Comparison of ENCODE assay signal across 10 cellular contexts in the genomic region with DNA sequence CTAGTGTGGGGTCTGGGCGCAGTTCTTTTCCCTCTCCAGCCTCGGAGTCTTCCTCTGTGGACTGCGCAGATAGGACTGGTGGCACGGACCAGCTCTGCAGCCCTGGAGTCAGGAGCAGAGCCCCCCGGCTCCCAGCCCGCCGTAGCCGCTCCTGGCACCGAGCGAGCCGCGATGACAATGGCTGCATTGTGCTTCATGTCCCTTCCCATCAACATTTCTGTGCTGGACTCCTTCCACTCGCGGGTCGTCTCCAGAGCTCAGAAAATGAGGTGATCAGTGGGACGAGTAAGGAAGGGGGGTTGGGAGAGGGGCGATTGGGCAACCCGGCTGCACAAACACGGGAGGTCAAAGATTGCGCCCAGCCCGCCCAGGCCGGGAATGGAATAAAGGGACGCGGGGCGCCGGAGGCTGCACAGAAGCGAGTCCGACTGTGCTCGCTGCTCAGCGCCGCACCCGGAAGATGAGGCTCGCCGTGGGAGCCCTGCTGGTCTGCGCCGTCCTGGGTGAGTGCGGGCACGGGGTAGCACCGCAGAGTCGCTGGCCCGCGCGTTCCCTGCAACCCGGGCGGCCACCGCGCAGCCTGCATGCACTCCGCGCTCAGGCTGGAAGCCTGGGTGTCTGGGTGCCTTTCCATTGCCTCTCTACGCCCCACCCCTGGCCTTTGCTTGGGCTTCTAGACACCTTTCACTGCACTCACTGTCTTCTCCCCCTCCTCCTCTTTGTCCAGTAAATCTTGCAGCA. TPM values are rescaled to one million over a fixed set of nuclear protein-coding genes. Genes with fewer than 3 reads are reported as not detected.
A peak's percentile ranks its signal among the peaks of the same experiment; 100 is the strongest.
DNase-seq lines count a peak whose midpoint lies in the region; ATAC-seq and TF ChIP-seq lines count a peak whose summit lies in the region.
"Had no signal": no experiment of that assay in that cellular context is flagged by ENCODE, and none has a peak within 500 bp of the region (broad histone marks: within the 10 kb centered on the region; RNA-seq: fewer than 3 reads in every experiment).

A gene (plus strand): TSS at position 413 of the 741 bp plus-strand sequence. CDS start 48 bp downstream, at position 461.

- TF ChIP-seq CTCF in IMR-90 (conservative IDR thresholded peaks at IDR 0.05; ENCODE audit: low read depth, low read length), result no peak
- TF ChIP-seq CTCF in hepatocyte (IDR thresholded peaks at IDR 0.05; ENCODE audit: poor library complexity), result no peak
- TF ChIP-seq CTCF in prostate gland (IDR thresholded peaks at IDR 0.05), result no peak

- POLR2A ChIA-PET in IMR-90 (lab: Charles Lee; ENCODE audit: unreplicated experiment), result no interaction called here

- TF ChIP-seq RAD21 in IMR-90 (IDR thresholded peaks at IDR 0.05; ENCODE audit: low read length), result no peak

- H2BK15ac ChIP-seq in IMR-90 (ENCODE audit: low read depth, low read length), result no peak within 1 kb of the TSS
- no peak within 1 kb of the TSS for H2BK15ac ChIP-seq in mesenchymal stem cell (ENCODE audit: low read depth, poor library complexity, severe bottlenecking)

- H2BK5ac ChIP-seq in IMR-90 (ENCODE audit: low read depth, low read length, poor library complexity, severe bottlenecking) (no peak within 1 kb of the TSS), mesenchymal stem cell (ENCODE audit: low read depth, low read length, poor library complexity, severe bottlenecking) (no peak within 1 kb of the TSS)

- CTCF ChIA-PET in IMR-90 (lab: Yijun Ruan, JAX), result no interaction called here

- intact Hi-C loops in IMR-90 (cut with micrococcal nuclease), result no loop called here
- intact Hi-C loops in prostate gland (cut with DNase I), result no loop called here

- H3K4me2 ChIP-seq in IMR-90 (ENCODE audit: low read depth, low read length) (no peak within 1 kb of the TSS; the same call in 1 of the 2 replicates), hepatocyte (no peak within 1 kb of the TSS), mesenchymal stem cell (ENCODE audit: low read length, poor library complexity, severe bottlenecking) (no peak within 1 kb of the TSS)

- no peaks in the 10 kb centered on the region for H3K4me1 ChIP-seq in IMR-90 (ENCODE audit: control insufficient read depth, insufficient read depth, low read length)
- peaks cover 8% of the 10 kb centered on the region for H3K4me1 ChIP-seq in hepatocyte (ENCODE audit: insufficient read depth)
- H3K4me1 ChIP-seq in prostate gland (replicated peaks), result no peaks in the 10 kb centered on the region
- no peaks in the 10 kb centered on the region for H3K4me1 ChIP-seq in mesenchymal stem cell (ENCODE audit: control insufficient read depth, insufficient read depth, low read depth, low read length)

- no peaks in the 10 kb centered on the region for H3K9me2 ChIP-seq in hepatocyte (replicated peaks; ENCODE audit: insufficient read depth)

- 4% methylated on average over 24 of the region's 50 CpGs; no CpG with 5 or more reads in 1 of the 2 experiments for WGBS in IMR-90 (ENCODE audit: extremely low coverage in 2 of 2, insufficient read length in 1 of 2), 2 experiments
- WGBS in hepatocyte (ENCODE audit: low lambda C conversion rate, missing lambda C conversion rate), result 97% methylated on average over 46 of the region's 50 CpGs
- 8% methylated on average over 36 of the region's 50 CpGs for WGBS in prostate gland
- 94% methylated on average over 40 of the region's 50 CpGs for WGBS in mesenchymal stem cell

- TF ChIP-seq POLR2A in IMR-90 (IDR thresholded peaks at IDR 0.05; ENCODE audit: low read depth, low read length), result no peak
- TF ChIP-seq POLR2A in prostate gland (IDR thresholded peaks at IDR 0.05), result no peak

- H3K9me3 ChIP-seq in IMR-90 (ENCODE audit: control insufficient read depth, insufficient read depth, low read length) (no peaks in the 10 kb centered on the region), hepatocyte (ENCODE audit: low read depth) (no peaks in the 10 kb centered on the region), prostate gland (no peaks in the 10 kb centered on the region), mesenchymal stem cell (ENCODE audit: control insufficient read depth, low read length) (no peaks in the 10 kb centered on the region)
- H3K9me3 ChIP-seq: stomach had no signal

- H4K8ac ChIP-seq in IMR-90 (ENCODE audit: low read depth in 2 of 2, low read length in 2 of 2) (no peak within 1 kb of the TSS), mesenchymal stem cell (ENCODE audit: low read length) (no peak within 1 kb of the TSS)

- in situ Hi-C loops in IMR-90 (cut with MboI; ENCODE audit: low sequenced_read_pairs), result no loop called here

- H3K23ac ChIP-seq in IMR-90 (ENCODE audit: low read depth, low read length), result no peak within 1 kb of the TSS
- H3K23ac ChIP-seq in mesenchymal stem cell (ENCODE audit: low read length in 2 of 2), result no peak within 1 kb of the TSS

- H3K27me3 ChIP-seq in IMR-90 (ENCODE audit: control insufficient read depth, insufficient read depth, low read length) (peaks cover 45% of the 10 kb centered on the region), hepatocyte (no peaks in the 10 kb centered on the region), prostate gland (replicated peaks; ENCODE audit: insufficient read depth) (no peaks in the 10 kb centered on the region), mesenchymal stem cell (ENCODE audit: control insufficient read depth in 1 of 2, insufficient read depth in 1 of 2, low read length in 2 of 2) (peaks cover 5 to 73% of the 10 kb centered on the region in 2 experiments)

- H2BK20ac ChIP-seq in IMR-90 (ENCODE audit: low read depth, low read length), result no peak within 1 kb of the TSS

- H3K36me3 ChIP-seq in IMR-90 (ENCODE audit: control insufficient read depth, insufficient read depth, low read length) (no peaks in the 10 kb centered on the region), hepatocyte (replicated peaks; ENCODE audit: insufficient read depth, low read depth) (no peaks in the 10 kb centered on the region), prostate gland (no peaks in the 10 kb centered on the region), mesenchymal stem cell (ENCODE audit: control insufficient read depth in 1 of 2, insufficient read depth in 2 of 2, low read depth in 1 of 2, low read length in 2 of 2) (no peaks in the 10 kb centered on the region)
- H3K36me3 ChIP-seq: stomach had no signal

- H3K9ac ChIP-seq in IMR-90 (ENCODE audit: low read depth, low read length) (no peak within 1 kb of the TSS), mesenchymal stem cell (ENCODE audit: low read length) (no peak within 1 kb of the TSS)

- H3K14ac ChIP-seq in IMR-90 (replicated peaks; ENCODE audit: low read depth, low read length), result no peak within 1 kb of the TSS
- H3K14ac ChIP-seq in mesenchymal stem cell (ENCODE audit: low read length in 2 of 2), result no peak within 1 kb of the TSS

- no peaks in the 10 kb centered on the region for H4K20me1 ChIP-seq in IMR-90 (ENCODE audit: insufficient read depth, low read length)
- no peaks in the 10 kb centered on the region for H4K20me1 ChIP-seq in hepatocyte (ENCODE audit: insufficient read depth, poor library complexity, severe bottlenecking)

- no peaks in the 10 kb centered on the region for H3K79me1 ChIP-seq in IMR-90 (ENCODE audit: low read depth in 1 of 2, low read length in 2 of 2)
- no peaks in the 10 kb centered on the region for H3K79me1 ChIP-seq in mesenchymal stem cell (replicated peaks; ENCODE audit: low read length, poor library complexity, severe bottlenecking)

- no peak within 1 kb of the TSS for H4K5ac ChIP-seq in IMR-90 (ENCODE audit: low read depth, low read length)

- H3K9me1 ChIP-seq in IMR-90 (ENCODE audit: insufficient read depth, low read length), result no peaks in the 10 kb centered on the region

- H3K4me3 ChIP-seq in IMR-90 (ENCODE audit: insufficient read depth, low read depth, low read length) (no peak within 1 kb of the TSS), hepatocyte (no peak within 1 kb of the TSS), prostate gland (peak within 1 kb of the TSS; percentile 10 to 13), mesenchymal stem cell (ENCODE audit: insufficient read depth in 1 of 2, low read depth in 1 of 2, low read length in 2 of 2) (peak within 1 kb of the TSS in 1 of 2 experiments; percentile 29)

- H2BK120ac ChIP-seq in IMR-90 (ENCODE audit: low read depth, low read length) (no peak within 1 kb of the TSS), mesenchymal stem cell (ENCODE audit: low read depth, low read length) (no peak within 1 kb of the TSS)

- H3K79me2 ChIP-seq in hepatocyte, result no peaks in the 10 kb centered on the region

- no peak within 1 kb of the TSS for H2AK9ac ChIP-seq in IMR-90 (replicated peaks; ENCODE audit: low read depth, low read length, poor library complexity)

- dilution Hi-C loops in IMR-90 (cut with HindIII; ENCODE audit: low sequenced_read_pairs, unreplicated experiment), result no loop called here

- H4K91ac ChIP-seq in IMR-90 (ENCODE audit: insufficient read depth, low read depth, low read length) (no peak within 1 kb of the TSS), mesenchymal stem cell (ENCODE audit: low read length) (no peak within 1 kb of the TSS)

- ATAC-seq in IMR-90 (ENCODE audit: low read depth) (no peak), GM18861 (IDR thresholded peaks at IDR 0.05; ENCODE audit: unreplicated experiment) (no peak), HG03039 (IDR thresholded peaks at IDR 0.05; ENCODE audit: unreplicated experiment) (no peak)

- H2AFZ ChIP-seq in IMR-90 (replicated peaks; ENCODE audit: low read length, poor library complexity), result peak within 1 kb of the TSS; percentile 39
- H2AFZ ChIP-seq in hepatocyte, result no peak within 1 kb of the TSS
- H2AFZ ChIP-seq in mesenchymal stem cell (ENCODE audit: low read depth, low read length), result no peak within 1 kb of the TSS

- no peak for DNase-seq in IMR-90
- peak; percentile 45 for DNase-seq in astrocyte of the hippocampus (ENCODE audit: low read depth, low spot score)
- DNase-seq in hepatocyte (ENCODE audit: low spot score), result no peak
- no peak for DNase-seq in prostate gland (ENCODE audit: low spot score)
- DNase-seq in SW 1271 (lab: John Stamatoyannopoulos, UW), result no peak
- DNase-seq in mesenchymal stem cell, result no peak
- DNase-seq: stomach had no signal

- H3K18ac ChIP-seq in IMR-90 (ENCODE audit: low read depth, low read length) (no peak within 1 kb of the TSS), mesenchymal stem cell (ENCODE audit: low read depth in 1 of 2, low read length in 2 of 2) (no peak within 1 kb of the TSS)

- H3K27ac ChIP-seq in IMR-90 (ENCODE audit: insufficient read depth, low read length) (no peak within 1 kb of the TSS), hepatocyte (no peak within 1 kb of the TSS), prostate gland (no peak within 1 kb of the TSS), mesenchymal stem cell (ENCODE audit: low read length, poor library complexity, severe bottlenecking) (no peak within 1 kb of the TSS)
- H3K27ac ChIP-seq: stomach had no signal

- H2AK5ac ChIP-seq in IMR-90 (ENCODE audit: low read depth, low read length) (no peak within 1 kb of the TSS), mesenchymal stem cell (ENCODE audit: low read length, severe bottlenecking) (no peak within 1 kb of the TSS)

- no peak within 1 kb of the TSS for H2BK12ac ChIP-seq in mesenchymal stem cell (ENCODE audit: low read length in 2 of 2)

- H3K4ac ChIP-seq in IMR-90 (ENCODE audit: low read depth, low read length) (no peak within 1 kb of the TSS), mesenchymal stem cell (ENCODE audit: low read depth in 1 of 2, low read length in 2 of 2) (no peak within 1 kb of the TSS)

- no TSS peak for BruUV-seq in IMR-90 (replicated peaks; lab: Mats Ljungman, UMichigan)

- H3K56ac ChIP-seq in IMR-90 (ENCODE audit: extremely low read depth, insufficient read depth, low read length), result no peak within 1 kb of the TSS

RNA-seq across cellular contexts. Expression of the gene that starts here (rescaled TPM):
- total RNA-seq in IMR-90 (2012; rRNA removed), result not detected in 2 replicates
- polyA plus RNA-seq in IMR-90 (2012; rRNA removed), result 0.01 and 0.07 TPM in 2 replicates
- polyA plus RNA-seq in IMR-90 (2012; cell fraction: cytosol; rRNA removed), result 0.07 TPM in 1 of 2 replicates, not detected in the other
- polyA plus RNA-seq in IMR-90 (2012; cell fraction: nucleus; rRNA removed; ENCODE audit: low replicate concordance), result 0.63 and 1.6 TPM in 2 replicates
- total RNA-seq in hepatocyte, result 373 and 577 TPM in 2 replicates
- polyA plus RNA-seq in hepatocyte, result 401 and 642 TPM in 2 replicates
- 10 to 100 TPM; 15.1 to 57.9 TPM for total RNA-seq in prostate gland
- 0.04 TPM for polyA plus RNA-seq in mesenchymal stem cell (2013, experiment 1 of 2)
- polyA plus RNA-seq in mesenchymal stem cell (2013, experiment 2 of 2), result 0.10 TPM
- total RNA-seq: M059J had no signal

Comparison
In these comparisons a context has a peak if more than half of its experiments do, and no peak if none do; other contexts are left out.
1. RNA of the gene that starts here (total RNA-seq): 373 to 577 TPM in hepatocyte and 15.1 to 57.9 TPM in prostate gland; not detected in IMR-90; every median in the first group is over 10 times any median in the second.
2. RNA of the gene that starts here (polyA plus RNA-seq): 401 to 642 TPM in hepatocyte; 0.01 to 1.6 TPM in IMR-90; every median in the first group is over 100 times any median in the second.
3. H3K4me3 ChIP-seq: peak in prostate gland (2 of 2); none in IMR-90 (single experiment) and hepatocyte (single experiment).